In genomic region chr18:79678665-79679551, GRCh38 we compare ENCODE assay signal across 8 cellular contexts. TPM values are rescaled to one million over a fixed set of nuclear protein-coding genes. Genes with fewer than 3 reads are reported as not detected.
DNase-seq lines count a peak whose midpoint lies in the region; ATAC-seq and TF ChIP-seq lines count a peak whose summit lies in the region.

No MANE protein-coding gene starts in this region.

- H3K9me3 Mint-ChIP-seq in activated T-helper 2 cell treated with anti-CD3 and anti-CD28 coated beads, Interferon-gamma antibody, Interleukin-2, Interleukin-4, amounts not matched to agents 10 μg/mL and 5 μg/mL and 100 μg/mL, durations not matched to agents 14 hours and 24 hours and 36 hours: no peaks in the 10 kb centered on the region
- no peaks in the 10 kb centered on the region for H3K9me3 Mint-ChIP-seq in naive B cell
- no peaks in the 10 kb centered on the region for H3K9me3 Mint-ChIP-seq in stimulated activated effector memory CD8-positive, alpha-beta T cell treated with anti-CD3 and anti-CD28 coated beads, Interleukin-12 subunit alpha, Interleukin-12 subunit beta, amount 100 ng/mL, for 72 hours

- H3K9me3 ChIP-seq in fibroblast of lung (ENCODE audit: control insufficient read depth, insufficient read depth, low read depth, low read length): no peaks in the 10 kb centered on the region

- peaks cover 5% of the 10 kb centered on the region for H3K36me3 ChIP-seq in fibroblast of lung (ENCODE audit: control insufficient read depth, insufficient read depth, low read length)

- no peaks in the 10 kb centered on the region for H4K20me1 ChIP-seq in fibroblast of lung (ENCODE audit: control insufficient read depth, extremely low read depth, insufficient read depth, low read length)

- peak overlapping the region; percentile 100 for H3K27ac ChIP-seq in fibroblast of lung (ENCODE audit: insufficient read depth, low read length)

- H3K27ac Mint-ChIP-seq in activated T-helper 2 cell treated with anti-CD3 and anti-CD28 coated beads, Interferon-gamma antibody, Interleukin-2, Interleukin-4, amounts not matched to agents 10 μg/mL and 5 μg/mL and 100 μg/mL, durations not matched to agents 14 hours and 24 hours and 36 hours: peak overlapping the region; percentile 98
- peak overlapping the region; percentile 97 to 100 (median 100) for H3K27ac Mint-ChIP-seq in naive B cell
- H3K27ac Mint-ChIP-seq in stimulated activated effector memory CD8-positive, alpha-beta T cell treated with anti-CD3 and anti-CD28 coated beads, Interleukin-12 subunit alpha, Interleukin-12 subunit beta, amount 100 ng/mL, for 72 hours: peak overlapping the region; percentile 99

- H3K4me3 ChIP-seq in LNCaP clone FGC (ENCODE audit: low read depth, low read length) (peak overlapping the region; percentile 68), fibroblast of lung (replicated peaks in 1 of 4; ENCODE audit: control extremely low read depth in 1 of 4, insufficient read depth in 1 of 4, low read depth in 3 of 4, low read length in 4 of 4) (peak overlapping the region; percentile 69 to 92 (median 88))

- peaks cover 43% of the 10 kb centered on the region for H3K79me2 ChIP-seq in fibroblast of lung (ENCODE audit: control insufficient read depth, insufficient read depth, low read length)

- ATAC-seq in naive B cell (ENCODE audit: low read depth in 2 of 2): peak; percentile 86 to 87
- ATAC-seq in stimulated activated effector memory CD8-positive, alpha-beta T cell treated with anti-CD3 and anti-CD28 coated beads, Interleukin-12 subunit alpha, Interleukin-12 subunit beta, amount 100 ng/mL, for 72 hours: peak; percentile 94

- peaks cover 53% of the 10 kb centered on the region for H3K4me1 Mint-ChIP-seq in activated T-helper 2 cell treated with anti-CD3 and anti-CD28 coated beads, Interferon-gamma antibody, Interleukin-2, Interleukin-4, amounts not matched to agents 10 μg/mL and 5 μg/mL and 100 μg/mL, durations not matched to agents 14 hours and 24 hours and 36 hours (ENCODE audit: low read depth)
- peaks cover 12 to 56% (median 45%) of the 10 kb centered on the region in 3 donors for H3K4me1 Mint-ChIP-seq in naive B cell
- peaks cover 49% of the 10 kb centered on the region for H3K4me1 Mint-ChIP-seq in stimulated activated effector memory CD8-positive, alpha-beta T cell treated with anti-CD3 and anti-CD28 coated beads, Interleukin-12 subunit alpha, Interleukin-12 subunit beta, amount 100 ng/mL, for 72 hours

- H3K27me3 ChIP-seq in fibroblast of lung (ENCODE audit: control insufficient read depth, insufficient read depth, low read length): no peaks in the 10 kb centered on the region

- H3K4me1 ChIP-seq in fibroblast of lung (ENCODE audit: control insufficient read depth, extremely low read depth, insufficient read depth, low read length): peaks cover 8% of the 10 kb centered on the region

- no peaks in the 10 kb centered on the region for H3K27me3 Mint-ChIP-seq in activated T-helper 2 cell treated with anti-CD3 and anti-CD28 coated beads, Interferon-gamma antibody, Interleukin-2, Interleukin-4, amounts not matched to agents 10 μg/mL and 5 μg/mL and 100 μg/mL, durations not matched to agents 14 hours and 24 hours and 36 hours (ENCODE audit: low read depth)
- no peaks in the 10 kb centered on the region for H3K27me3 Mint-ChIP-seq in naive B cell

- DNase-seq in EL: peak; percentile 99
- peak; percentile 100 for DNase-seq in H4 (ENCODE audit: low spot score)
- DNase-seq in LNCaP clone FGC (ENCODE audit: low read depth): peak; percentile 98
- DNase-seq in RPMI8226: peak; percentile 100
- peak; percentile 98 for DNase-seq in activated T-helper 2 cell treated with anti-CD3 and anti-CD28 coated beads, Interferon-gamma antibody, Interleukin-2, Interleukin-4, amounts not matched to agents 10 μg/mL and 5 μg/mL and 100 μg/mL, durations not matched to agents 14 hours and 24 hours and 36 hours (ENCODE audit: low spot score)
- DNase-seq in fibroblast of lung (ENCODE audit: low read depth in 2 of 2): peak; percentile 99
- DNase-seq in naive B cell: peak; percentile 99
- peak; percentile 93 to 98 for DNase-seq in stimulated activated effector memory CD8-positive, alpha-beta T cell treated with anti-CD3 and anti-CD28 coated beads, Interleukin-12 subunit alpha, Interleukin-12 subunit beta, amount 100 ng/mL, for 72 hours (ENCODE audit: low spot score in 2 of 2)

- intact Hi-C loops in activated T-helper 2 cell treated with anti-CD3 and anti-CD28 coated beads, Interferon-gamma antibody, Interleukin-2, Interleukin-4, amounts not matched to agents 10 μg/mL and 5 μg/mL and 100 μg/mL, durations not matched to agents 14 hours and 24 hours and 36 hours (cut with micrococcal nuclease): loop anchor here (1.0 kb wide), 5 partner anchors 156 to 610 kb away; partner anchors contain the start of genes ATP9B, NFATC1, RBFA and TXNL4A

- H3K36me3 Mint-ChIP-seq in activated T-helper 2 cell treated with anti-CD3 and anti-CD28 coated beads, Interferon-gamma antibody, Interleukin-2, Interleukin-4, amounts not matched to agents 10 μg/mL and 5 μg/mL and 100 μg/mL, durations not matched to agents 14 hours and 24 hours and 36 hours (ENCODE audit: low read depth): peaks cover 59% of the 10 kb centered on the region
- peaks cover 0 to 4% of the 10 kb centered on the region in 2 donors for H3K36me3 Mint-ChIP-seq in naive B cell
- peaks cover 52% of the 10 kb centered on the region for H3K36me3 Mint-ChIP-seq in stimulated activated effector memory CD8-positive, alpha-beta T cell treated with anti-CD3 and anti-CD28 coated beads, Interleukin-12 subunit alpha, Interleukin-12 subunit beta, amount 100 ng/mL, for 72 hours

- no peak for TF ChIP-seq CTCF in LNCaP clone FGC (IDR thresholded peaks at IDR 0.05; ENCODE audit: control insufficient read depth, extremely low read depth, insufficient read depth)
- TF ChIP-seq CTCF in fibroblast of lung (conservative IDR thresholded peaks at IDR 0.05 in 1 of 2, IDR thresholded peaks at IDR 0.05 in 1 of 2; ENCODE audit: low read depth in 1 of 2, low read length in 2 of 2): no peak

- peak overlapping the region; percentile 94 for H2AFZ ChIP-seq in fibroblast of lung (ENCODE audit: low read length)

- H3K4me3 Mint-ChIP-seq in activated T-helper 2 cell treated with anti-CD3 and anti-CD28 coated beads, Interferon-gamma antibody, Interleukin-2, Interleukin-4, amounts not matched to agents 10 μg/mL and 5 μg/mL and 100 μg/mL, durations not matched to agents 14 hours and 24 hours and 36 hours (ENCODE audit: low read depth): peak overlapping the region; percentile 92
- H3K4me3 Mint-ChIP-seq in naive B cell: peak overlapping the region; percentile 91 to 99 (median 98)
- peak overlapping the region; percentile 87 for H3K4me3 Mint-ChIP-seq in stimulated activated effector memory CD8-positive, alpha-beta T cell treated with anti-CD3 and anti-CD28 coated beads, Interleukin-12 subunit alpha, Interleukin-12 subunit beta, amount 100 ng/mL, for 72 hours

- H3K4me2 ChIP-seq in fibroblast of lung (ENCODE audit: extremely low read depth, insufficient read depth, low read length): peak overlapping the region; percentile 59

- peak overlapping the region; percentile 99 for H3K9ac ChIP-seq in fibroblast of lung (ENCODE audit: insufficient read depth, low read length)

RNA-seq across cellular contexts. Expression of gene CTDP1, which starts 0.7 kb away (rescaled TPM):
- total RNA-seq in H4 (2014; rRNA removed; shearing (Covaris generic)): 10.3 and 14.7 TPM in 2 replicates
- total RNA-seq in activated T-helper 2 cell treated with anti-CD3 and anti-CD28 coated beads, Interferon-gamma antibody, Interleukin-2, Interleukin-4, amounts not matched to agents 10 μg/mL and 5 μg/mL and 100 μg/mL, durations not matched to agents 14 hours and 24 hours and 36 hours: 42.0 and 43.3 TPM in 2 replicates
- total RNA-seq in fibroblast of lung: 20.5 and 24.8 TPM in 2 replicates
- polyA plus RNA-seq in fibroblast of lung (6.4 and 8.0 TPM in 2 replicates), naive B cell (ENCODE audit: low read depth in 6 of 6) (10 to 100 TPM in 2 of 6 donors, 1 to 10 TPM in 4; 2.9 to 15.6 (median 9.0) TPM)
- polyA plus RNA-seq in fibroblast of lung (2012): 11.8 and 15.9 TPM in 2 replicates
- 5.0 and 11.9 TPM in 2 replicates for polyA minus RNA-seq in fibroblast of lung (ENCODE audit: low replicate concordance)

Comparison
In these comparisons a context has a peak if more than half of its experiments do, and no peak if none do; other contexts are left out.
1. Peak in every context shown above with its lines: DNase-seq, ATAC-seq, H3K4me3 ChIP-seq and H3K27ac ChIP-seq.